In genomic region chr20:34710568-34710839, GRCh38 we compare ENCODE assay signal across 8 cellular contexts. TPM values are rescaled to one million over a fixed set of nuclear protein-coding genes. Genes with fewer than 3 reads are reported as not detected.
DNase-seq lines count a peak whose midpoint lies in the region; ATAC-seq, FAIRE-seq and TF ChIP-seq lines count a peak whose summit lies in the region.

No MANE protein-coding gene starts in this region.

- DNase-seq in stimulated activated naive CD8-positive, alpha-beta T cell treated with anti-CD3 and anti-CD28 coated beads, Interleukin-15, Interleukin-2, amounts not matched to agents 100 U/mL and 50 U/mL, for 24 hours: no peak
- DNase-seq in astrocyte of the cerebellum (ENCODE audit: low read depth) (no peak), small intestine (no peak), NCI-H526 treated with DMSO at 0.1 percent for 48 hours (lab: John Stamatoyannopoulos, UW) (no peak)

- H3K36me3 Mint-ChIP-seq in stimulated activated naive CD8-positive, alpha-beta T cell treated with anti-CD3 and anti-CD28 coated beads, Interleukin-15, Interleukin-2, amounts not matched to agents 100 ng/mL and 50 ng/mL, for 24 hours (ENCODE audit: low read depth): peaks cover 10% of the 10 kb centered on the region

- H3K9me3 Mint-ChIP-seq in stimulated activated naive CD8-positive, alpha-beta T cell treated with anti-CD3 and anti-CD28 coated beads, Interleukin-15, Interleukin-2, amounts not matched to agents 100 ng/mL and 50 ng/mL, for 24 hours: no peaks in the 10 kb centered on the region

- H3K27me3 Mint-ChIP-seq in stimulated activated naive CD8-positive, alpha-beta T cell treated with anti-CD3 and anti-CD28 coated beads, Interleukin-15, Interleukin-2, amounts not matched to agents 100 ng/mL and 50 ng/mL, for 24 hours: no peaks in the 10 kb centered on the region

- H3K9me3 ChIP-seq in mucosa of rectum (ENCODE audit: control insufficient read depth in 2 of 2, low read length in 2 of 2): no peaks in the 10 kb centered on the region
- H3K9me3 ChIP-seq in small intestine (ENCODE audit: control insufficient read depth, low read depth): no peaks in the 10 kb centered on the region

- peak overlapping the region in 1 of 2 donors; percentile 87 for H3K27ac ChIP-seq in mucosa of rectum (ENCODE audit: low read depth in 2 of 2, low read length in 2 of 2)
- peak overlapping the region in 1 of 2 donors; percentile 91 for H3K27ac ChIP-seq in small intestine (ENCODE audit: low read depth in 1 of 2, low read length in 1 of 2)

- H3K4me1 Mint-ChIP-seq in stimulated activated naive CD8-positive, alpha-beta T cell treated with anti-CD3 and anti-CD28 coated beads, Interleukin-15, Interleukin-2, amounts not matched to agents 100 ng/mL and 50 ng/mL, for 24 hours (ENCODE audit: low read depth): peaks cover 20% of the 10 kb centered on the region

- ATAC-seq in stimulated activated naive CD8-positive, alpha-beta T cell treated with anti-CD3 and anti-CD28 coated beads, Interleukin-15, Interleukin-2, amounts not matched to agents 100 U/mL and 50 U/mL, for 24 hours: no peak
- no peak for ATAC-seq in GM18907 (IDR thresholded peaks at IDR 0.05; ENCODE audit: unreplicated experiment)
- ATAC-seq in HG02970 (IDR thresholded peaks at IDR 0.05; ENCODE audit: low FRiP score, unreplicated experiment): no peak

- no peak for FAIRE-seq in small intestine (lab: Jason Lieb, UNC)

- peak overlapping the region; percentile 85 for H3K4me3 Mint-ChIP-seq in stimulated activated naive CD8-positive, alpha-beta T cell treated with anti-CD3 and anti-CD28 coated beads, Interleukin-15, Interleukin-2, amounts not matched to agents 100 ng/mL and 50 ng/mL, for 24 hours

- no peaks in the 10 kb centered on the region for H3K27me3 ChIP-seq in mucosa of rectum (ENCODE audit: control insufficient read depth in 2 of 2, insufficient read depth in 2 of 2, low read length in 2 of 2)
- H3K27me3 ChIP-seq in small intestine (ENCODE audit: control insufficient read depth in 2 of 2, insufficient read depth in 2 of 2, low read length in 2 of 2): no peaks in the 10 kb centered on the region

- H3K27ac Mint-ChIP-seq in stimulated activated naive CD8-positive, alpha-beta T cell treated with anti-CD3 and anti-CD28 coated beads, Interleukin-15, Interleukin-2, amounts not matched to agents 100 ng/mL and 50 ng/mL, for 24 hours: peak overlapping the region; percentile 63

- peak overlapping the region; percentile 52 for H3K4me3 ChIP-seq in astrocyte of the cerebellum (ENCODE audit: low read depth, low read length)
- H3K4me3 ChIP-seq in mucosa of rectum (ENCODE audit: low read length in 2 of 2): peak overlapping the region; percentile 71 to 74
- H3K4me3 ChIP-seq in small intestine (ENCODE audit: low read depth in 1 of 2, low read length in 2 of 2): peak overlapping the region in 1 of 2 donors; percentile 55

- no peak for TF ChIP-seq CTCF in astrocyte of the cerebellum (IDR thresholded peaks at IDR 0.05; ENCODE audit: low read depth, low read length, missing control alignments)

- in situ Hi-C loops in astrocyte of the cerebellum (cut with HindIII; ENCODE audit: low sequenced_read_pairs): no loop called here

- H3K36me3 ChIP-seq in mucosa of rectum (ENCODE audit: control insufficient read depth in 2 of 2, insufficient read depth in 2 of 2, low read length in 2 of 2) (peaks cover 24 to 37% of the 10 kb centered on the region in 2 donors), small intestine (ENCODE audit: control insufficient read depth in 2 of 2, insufficient read depth in 2 of 2, low read length in 2 of 2) (peaks cover 0 to 3% of the 10 kb centered on the region in 2 donors)

- H3K4me1 ChIP-seq in mucosa of rectum (ENCODE audit: control insufficient read depth in 2 of 2, insufficient read depth in 2 of 2, low read length in 2 of 2): peaks cover 27 to 39% of the 10 kb centered on the region in 2 donors
- H3K4me1 ChIP-seq in small intestine (ENCODE audit: control insufficient read depth in 2 of 2, insufficient read depth in 1 of 2, low read depth in 1 of 2, low read length in 1 of 2): peaks cover 6% of the 10 kb centered on the region in 2 donors

- peak overlapping the region in 1 of 2 donors; percentile 81 for H3K9ac ChIP-seq in mucosa of rectum (ENCODE audit: low read depth in 1 of 2, low read length in 2 of 2)

RNA-seq across cellular contexts. Expression of gene TP53INP2, which starts 6.4 kb away (rescaled TPM):
- 10 to 100 TPM; 10.2 to 30.6 (median 29.5) TPM for polyA plus RNA-seq in small intestine

RNA-seq across cellular contexts. Expression of gene PIGU, which starts 33.6 kb away (rescaled TPM):
- polyA plus RNA-seq in small intestine: 10 to 100 TPM in 1 of 3 donors, 1 to 10 TPM in 2; 4.9 to 34.3 (median 6.0) TPM
